ENCODE assay signal across 1 cellular context in genomic region chr14:94045563-94046345, GRCh38.
TF ChIP-seq lines count a peak whose summit lies in the region.

No MANE protein-coding gene starts in this region.

TF ChIP-seq in WTC11, 78 proteins besides CTCF, POLR2A, EP300 and RAD21 (continued from another document):
- TF ChIP-seq, protein P1, sequence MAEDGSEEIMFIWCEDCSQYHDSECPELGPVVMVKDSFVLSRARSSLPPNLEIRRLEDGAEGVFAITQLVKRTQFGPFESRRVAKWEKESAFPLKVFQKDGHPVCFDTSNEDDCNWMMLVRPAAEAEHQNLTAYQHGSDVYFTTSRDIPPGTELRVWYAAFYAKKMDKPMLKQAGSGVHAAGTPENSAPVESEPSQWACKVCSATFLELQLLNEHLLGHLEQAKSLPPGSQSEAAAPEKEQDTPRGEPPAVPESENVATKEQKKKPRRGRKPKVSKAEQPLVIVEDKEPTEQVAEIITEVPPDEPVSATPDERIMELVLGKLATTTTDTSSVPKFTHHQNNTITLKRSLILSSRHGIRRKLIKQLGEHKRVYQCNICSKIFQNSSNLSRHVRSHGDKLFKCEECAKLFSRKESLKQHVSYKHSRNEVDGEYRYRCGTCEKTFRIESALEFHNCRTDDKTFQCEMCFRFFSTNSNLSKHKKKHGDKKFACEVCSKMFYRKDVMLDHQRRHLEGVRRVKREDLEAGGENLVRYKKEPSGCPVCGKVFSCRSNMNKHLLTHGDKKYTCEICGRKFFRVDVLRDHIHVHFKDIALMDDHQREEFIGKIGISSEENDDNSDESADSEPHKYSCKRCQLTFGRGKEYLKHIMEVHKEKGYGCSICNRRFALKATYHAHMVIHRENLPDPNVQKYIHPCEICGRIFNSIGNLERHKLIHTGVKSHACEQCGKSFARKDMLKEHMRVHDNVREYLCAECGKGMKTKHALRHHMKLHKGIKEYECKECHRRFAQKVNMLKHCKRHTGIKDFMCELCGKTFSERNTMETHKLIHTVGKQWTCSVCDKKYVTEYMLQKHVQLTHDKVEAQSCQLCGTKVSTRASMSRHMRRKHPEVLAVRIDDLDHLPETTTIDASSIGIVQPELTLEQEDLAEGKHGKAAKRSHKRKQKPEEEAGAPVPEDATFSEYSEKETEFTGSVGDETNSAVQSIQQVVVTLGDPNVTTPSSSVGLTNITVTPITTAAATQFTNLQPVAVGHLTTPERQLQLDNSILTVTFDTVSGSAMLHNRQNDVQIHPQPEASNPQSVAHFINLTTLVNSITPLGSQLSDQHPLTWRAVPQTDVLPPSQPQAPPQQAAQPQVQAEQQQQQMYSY (CRISPR knock-in tag; IDR thresholded peaks at IDR 0.05) = no peak
- TF ChIP-seq, protein P2, sequence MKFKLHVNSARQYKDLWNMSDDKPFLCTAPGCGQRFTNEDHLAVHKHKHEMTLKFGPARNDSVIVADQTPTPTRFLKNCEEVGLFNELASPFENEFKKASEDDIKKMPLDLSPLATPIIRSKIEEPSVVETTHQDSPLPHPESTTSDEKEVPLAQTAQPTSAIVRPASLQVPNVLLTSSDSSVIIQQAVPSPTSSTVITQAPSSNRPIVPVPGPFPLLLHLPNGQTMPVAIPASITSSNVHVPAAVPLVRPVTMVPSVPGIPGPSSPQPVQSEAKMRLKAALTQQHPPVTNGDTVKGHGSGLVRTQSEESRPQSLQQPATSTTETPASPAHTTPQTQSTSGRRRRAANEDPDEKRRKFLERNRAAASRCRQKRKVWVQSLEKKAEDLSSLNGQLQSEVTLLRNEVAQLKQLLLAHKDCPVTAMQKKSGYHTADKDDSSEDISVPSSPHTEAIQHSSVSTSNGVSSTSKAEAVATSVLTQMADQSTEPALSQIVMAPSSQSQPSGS (CRISPR knock-in tag; IDR thresholded peaks at IDR 0.05; ENCODE audit: borderline replicate concordance, low read depth) = no peak
- TF ChIP-seq RELA (CRISPR knock-in tag; IDR thresholded peaks at IDR 0.05; ENCODE audit: borderline replicate concordance) (no peak), KAT7 (CRISPR knock-in tag; IDR thresholded peaks at IDR 0.05; ENCODE audit: borderline replicate concordance) (no peak)
